In genomic region chr5:5079871-5080270, GRCh38 we compare ENCODE assay signal across 27 cellular contexts.
"Had no signal": no experiment of that assay in that cellular context is flagged by ENCODE, and none has a peak within 500 bp of the region (broad histone marks: within the 10 kb centered on the region; RNA-seq: fewer than 3 reads in every experiment).

No MANE protein-coding gene starts in this region.

- H3K4me3 Mint-ChIP-seq: activated CD4-positive, alpha-beta memory T cell treated with anti-CD3 and anti-CD28 coated beads for 36 hours; activated CD4-positive, alpha-beta T cell treated with anti-CD3 and anti-CD28 coated beads for 36 hours; activated CD4-positive, alpha-beta T cell treated with anti-CD3 and anti-CD28 coated beads, Interleukin-2, amount 10 ng/mL, durations not matched to agents 24 days and 14 days; activated CD8-positive, alpha-beta memory T cell treated with anti-CD3 and anti-CD28 coated beads, Interleukin-2, amount 10 ng/mL, durations not matched to agents 7 days and 5 days; activated CD8-positive, alpha-beta T cell treated with anti-CD3 and anti-CD28 coated beads, Interleukin-2, amount 10 ng/mL, durations not matched to agents 7 days and 5 days; activated naive CD4-positive, alpha-beta T cell treated with anti-CD3 and anti-CD28 coated beads for 36 hours; activated naive CD4-positive, alpha-beta T cell treated with anti-CD3 and anti-CD28 coated beads, Interleukin-2, amount 50 U/mL, for 24 hours; activated naive CD8-positive, alpha-beta T cell treated with anti-CD3 and anti-CD28 coated beads for 36 hours; activated T-helper 1 cell treated with anti-CD3 and anti-CD28 coated beads, Interleukin-12 subunit alpha, Interleukin-12 subunit beta, Interleukin-2, Interleukin-4 antibody, amounts not matched to agents 30 ng/mL and 10 ng/mL and 1 ng/mL, durations not matched to agents 14 hours and 24 hours and 36 hours had no signal

- H3K27ac Mint-ChIP-seq: activated CD4-positive, alpha-beta memory T cell treated with anti-CD3 and anti-CD28 coated beads for 36 hours; activated CD4-positive, alpha-beta T cell treated with anti-CD3 and anti-CD28 coated beads for 36 hours; activated CD4-positive, alpha-beta T cell treated with anti-CD3 and anti-CD28 coated beads, Interleukin-2, amount 10 ng/mL, durations not matched to agents 24 days and 14 days; activated CD8-positive, alpha-beta memory T cell treated with anti-CD3 and anti-CD28 coated beads, Interleukin-2, amount 10 ng/mL, durations not matched to agents 7 days and 5 days; activated CD8-positive, alpha-beta T cell treated with anti-CD3 and anti-CD28 coated beads, Interleukin-2, amount 10 ng/mL, durations not matched to agents 7 days and 5 days; activated naive CD4-positive, alpha-beta T cell treated with anti-CD3 and anti-CD28 coated beads for 36 hours; activated naive CD4-positive, alpha-beta T cell treated with anti-CD3 and anti-CD28 coated beads, Interleukin-2, amount 50 U/mL, for 24 hours; activated naive CD8-positive, alpha-beta T cell treated with anti-CD3 and anti-CD28 coated beads for 36 hours; activated T-helper 1 cell treated with anti-CD3 and anti-CD28 coated beads, Interleukin-12 subunit alpha, Interleukin-12 subunit beta, Interleukin-2, Interleukin-4 antibody, amounts not matched to agents 30 ng/mL and 10 ng/mL and 1 ng/mL, durations not matched to agents 14 hours and 24 hours and 36 hours; activated T-helper 2 cell treated with anti-CD3 and anti-CD28 coated beads, Interferon-gamma antibody, Interleukin-2, Interleukin-4, amounts not matched to agents 10 μg/mL and 5 μg/mL and 100 μg/mL, durations not matched to agents 14 hours and 24 hours and 36 hours had no signal

- FAIRE-seq: astrocyte, colon, endometrium, endothelial cell of umbilical vein, frontal cortex had no signal

- H3K27ac ChIP-seq: epithelial cell of prostate had no signal

- H3K27me3 Mint-ChIP-seq: activated CD4-positive, alpha-beta memory T cell treated with anti-CD3 and anti-CD28 coated beads for 36 hours; activated CD4-positive, alpha-beta T cell treated with anti-CD3 and anti-CD28 coated beads, Interleukin-2, amount 10 ng/mL, durations not matched to agents 24 days and 14 days; activated CD8-positive, alpha-beta memory T cell treated with anti-CD3 and anti-CD28 coated beads, Interleukin-2, amount 10 ng/mL, durations not matched to agents 7 days and 5 days had no signal

- H3K9me3 Mint-ChIP-seq: activated CD4-positive, alpha-beta memory T cell treated with anti-CD3 and anti-CD28 coated beads for 36 hours; activated CD4-positive, alpha-beta T cell treated with anti-CD3 and anti-CD28 coated beads, Interleukin-2, amount 10 ng/mL, durations not matched to agents 24 days and 14 days; activated naive CD4-positive, alpha-beta T cell treated with anti-CD3 and anti-CD28 coated beads for 36 hours; activated naive CD8-positive, alpha-beta T cell treated with anti-CD3 and anti-CD28 coated beads for 36 hours; activated T-helper 1 cell treated with anti-CD3 and anti-CD28 coated beads, Interleukin-12 subunit alpha, Interleukin-12 subunit beta, Interleukin-2, Interleukin-4 antibody, amounts not matched to agents 30 ng/mL and 10 ng/mL and 1 ng/mL, durations not matched to agents 14 hours and 24 hours and 36 hours; activated T-helper 2 cell treated with anti-CD3 and anti-CD28 coated beads, Interferon-gamma antibody, Interleukin-2, Interleukin-4, amounts not matched to agents 10 μg/mL and 5 μg/mL and 100 μg/mL, durations not matched to agents 14 hours and 24 hours and 36 hours had no signal

- H3K36me3 Mint-ChIP-seq: activated CD4-positive, alpha-beta memory T cell treated with anti-CD3 and anti-CD28 coated beads for 36 hours; activated CD8-positive, alpha-beta memory T cell treated with anti-CD3 and anti-CD28 coated beads, Interleukin-2, amount 10 ng/mL, durations not matched to agents 7 days and 5 days; activated naive CD4-positive, alpha-beta T cell treated with anti-CD3 and anti-CD28 coated beads, Interleukin-2, amount 50 U/mL, for 24 hours; activated naive CD8-positive, alpha-beta T cell treated with anti-CD3 and anti-CD28 coated beads for 36 hours had no signal

- H3K4me1 Mint-ChIP-seq: activated CD4-positive, alpha-beta T cell treated with anti-CD3 and anti-CD28 coated beads for 36 hours; activated CD4-positive, alpha-beta T cell treated with anti-CD3 and anti-CD28 coated beads, Interleukin-2, amount 10 ng/mL, durations not matched to agents 24 days and 14 days; activated CD8-positive, alpha-beta memory T cell treated with anti-CD3 and anti-CD28 coated beads, Interleukin-2, amount 10 ng/mL, durations not matched to agents 7 days and 5 days; activated naive CD4-positive, alpha-beta T cell treated with anti-CD3 and anti-CD28 coated beads, Interleukin-2, amount 50 U/mL, for 24 hours; activated naive CD8-positive, alpha-beta T cell treated with anti-CD3 and anti-CD28 coated beads for 36 hours had no signal

- DNase-seq: activated CD4-positive, alpha-beta memory T cell treated with anti-CD3 and anti-CD28 coated beads for 36 hours; activated CD4-positive, alpha-beta T cell treated with anti-CD3 and anti-CD28 coated beads for 36 hours; activated CD4-positive, alpha-beta T cell treated with anti-CD3 and anti-CD28 coated beads, Interleukin-2, amount 10 ng/mL, durations not matched to agents 24 days and 14 days; activated CD4-positive, CD25-positive, alpha-beta regulatory T cell; activated CD4-positive, CD25-positive, alpha-beta regulatory T cell treated with anti-CD3 and anti-CD28 coated beads, Interleukin-2, amount 50 U/mL, for 72 hours; activated CD8-positive, alpha-beta memory T cell treated with anti-CD3 and anti-CD28 coated beads, Interleukin-2, amount 10 ng/mL, durations not matched to agents 7 days and 5 days; activated CD8-positive, alpha-beta memory T cell treated with anti-CD3 and anti-CD28 coated beads, Interleukin-2, amount 50 U/mL, for 4 hours; activated CD8-positive, alpha-beta T cell treated with anti-CD3 and anti-CD28 coated beads, Interleukin-2, amount 10 ng/mL, durations not matched to agents 7 days and 5 days; activated effector memory CD4-positive, alpha-beta T cell treated with anti-CD3 and anti-CD28 coated beads, Interleukin-2, amount 50 U/mL, for 16 hours; activated naive CD4-positive, alpha-beta T cell treated with anti-CD3 and anti-CD28 coated beads for 36 hours; activated naive CD8-positive, alpha-beta T cell treated with anti-CD3 and anti-CD28 coated beads for 36 hours; activated T-cell treated with anti-CD3 and anti-CD28 coated beads, Interleukin-2, amount 50 U/mL, for 1 hour; activated T-cell treated with anti-CD3 and anti-CD28 coated beads, Interleukin-2, amount 50 U/mL, for 48 hours; caudate nucleus; effector CD8-positive, alpha-beta T cell; foreskin fibroblast; head of caudate nucleus; T-helper 2 cell had no signal

- ATAC-seq: activated CD4-positive, alpha-beta T cell treated with anti-CD3 and anti-CD28 coated beads for 36 hours; activated CD8-positive, alpha-beta memory T cell treated with anti-CD3 and anti-CD28 coated beads, Interleukin-2, amount 10 ng/mL, durations not matched to agents 7 days and 5 days; activated CD8-positive, alpha-beta T cell treated with anti-CD3 and anti-CD28 coated beads, Interleukin-2, amount 10 ng/mL, durations not matched to agents 7 days and 5 days had no signal
